In the genomic region with DNA sequence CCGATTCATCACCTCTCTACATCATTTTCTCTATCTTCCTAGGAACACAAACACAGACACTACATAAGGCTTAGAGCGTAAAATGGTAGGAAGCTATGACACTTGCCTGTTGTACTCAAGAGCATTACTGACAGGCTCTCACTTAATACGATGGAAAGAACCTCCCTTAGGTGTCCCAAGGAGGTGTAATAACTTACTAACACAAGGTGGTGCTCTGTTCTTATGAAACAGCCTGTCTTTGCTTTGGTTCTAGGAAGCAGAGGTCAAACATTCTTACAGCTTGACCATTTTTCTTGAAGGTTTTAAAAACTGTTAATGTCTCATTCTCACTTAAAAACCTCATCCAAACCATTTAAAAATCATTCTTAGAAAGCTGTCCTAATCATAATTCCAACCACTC, we compare ENCODE assay signal across 8 cellular contexts.
DNase-seq lines count a peak whose midpoint lies in the region; ATAC-seq and TF ChIP-seq lines count a peak whose summit lies in the region.

No MANE protein-coding gene starts in this region.

- no peak overlapping the region for H3K9ac ChIP-seq in liver (ENCODE audit: low read depth in 1 of 2, low read length in 2 of 2)

- H3K27ac ChIP-seq in A673 (ENCODE audit: low read depth, low read length, poor library complexity, severe bottlenecking) (no peak overlapping the region), liver (ENCODE audit: low read depth in 1 of 2, low read length in 2 of 2) (no peak overlapping the region)
- no peak overlapping the region for H3K27ac ChIP-seq in CD8-positive, alpha-beta T cell (ENCODE audit: low read depth, low read length)

- peak; percentile 95 for ATAC-seq in GM18502 (IDR thresholded peaks at IDR 0.05; ENCODE audit: poor library complexity, unreplicated experiment)
- peak; percentile 83 for ATAC-seq in HG02870 (IDR thresholded peaks at IDR 0.05; ENCODE audit: unreplicated experiment)
- no peak for ATAC-seq in CD8-positive, alpha-beta T cell

- H3K4me3 Mint-ChIP-seq in CD8-positive, alpha-beta T cell = no peak overlapping the region

- peak; percentile 49 for TF ChIP-seq CTCF in A673 (conservative IDR thresholded peaks at IDR 0.05; ENCODE audit: low read depth, low read length)
- peak; percentile 49 for TF ChIP-seq CTCF in liver (IDR thresholded peaks at IDR 0.05; ENCODE audit: low read depth, low read length, missing input control)
- no peak for TF ChIP-seq CTCF in CD8-positive, alpha-beta T cell (IDR thresholded peaks at IDR 0.05)

- intact Hi-C loops in A673 (cut with micrococcal nuclease; ENCODE audit: unreplicated experiment) = loop anchor here (2.0 to 10.0 kb wide), 5 partner anchors 73 to 568 kb away; a partner anchor contains a TSS
- intact Hi-C loops in CD8-positive, alpha-beta T cell (cut with DNase I, micrococcal nuclease) = no loop called here

- H3K9me3 ChIP-seq in A673 (ENCODE audit: low read depth, low read length, poor library complexity, severe bottlenecking) = no peaks in the 10 kb centered on the region
- no peaks in the 10 kb centered on the region for H3K9me3 ChIP-seq in liver (ENCODE audit: control insufficient read depth in 4 of 4, low read length in 3 of 4)
- H3K9me3 ChIP-seq in CD8-positive, alpha-beta T cell (ENCODE audit: low read length) = no peaks in the 10 kb centered on the region

- H3K4me1 ChIP-seq in A673 (ENCODE audit: insufficient read depth, low read length, poor library complexity, severe bottlenecking) (peaks cover 19% of the 10 kb centered on the region), liver (ENCODE audit: control insufficient read depth in 4 of 4, insufficient read depth in 4 of 4, low read length in 3 of 4) (no peaks in the 10 kb centered on the region)
- no peaks in the 10 kb centered on the region for H3K4me1 ChIP-seq in CD8-positive, alpha-beta T cell (ENCODE audit: insufficient read depth, low read length)

- BruUV-seq in A673 (replicated peaks; lab: Mats Ljungman, UMichigan) = no TSS peak

- H3K4me3 ChIP-seq in A673 (ENCODE audit: low read depth, low read length, poor library complexity, severe bottlenecking) = no peak overlapping the region
- no peak overlapping the region for H3K4me3 ChIP-seq in liver (ENCODE audit: low read depth in 1 of 3, low read length in 3 of 3)
- no peak overlapping the region for H3K4me3 ChIP-seq in CD8-positive, alpha-beta T cell (ENCODE audit: low read depth, low read length)

- CTCF ChIA-PET in A673 (lab: Charles Lee) = interaction anchor here (0.7 to 1.8 kb wide), 2 partner anchors 339 to 564 kb away, joined by 3 to 4 read pairs; no protein-coding TSS in a partner anchor
- CTCF ChIA-PET in CD8-positive, alpha-beta T cell (lab: Charles Lee) = no interaction called here

- peaks cover 5% of the 10 kb centered on the region for H3K9me3 Mint-ChIP-seq in CD8-positive, alpha-beta T cell

- peak; percentile 86 to 91 for TF ChIP-seq RAD21 in liver (IDR thresholded peaks at IDR 0.05)

- H3K36me3 ChIP-seq in A673 (ENCODE audit: insufficient read depth, low read length, poor library complexity, severe bottlenecking) (no peaks in the 10 kb centered on the region), liver (ENCODE audit: control insufficient read depth in 4 of 4, insufficient read depth in 3 of 4, low read depth in 1 of 4, low read length in 3 of 4) (no peaks in the 10 kb centered on the region)
- H3K36me3 ChIP-seq in CD8-positive, alpha-beta T cell (ENCODE audit: insufficient read depth, low read length) = no peaks in the 10 kb centered on the region

- no peak overlapping the region for H3K27ac Mint-ChIP-seq in CD8-positive, alpha-beta T cell

- POLR2A ChIA-PET in A673 (lab: Charles Lee; ENCODE audit: low non-redundant PET) = no interaction called here
- POLR2A ChIA-PET in CD8-positive, alpha-beta T cell (lab: Charles Lee) = no interaction called here

- H3K4me1 Mint-ChIP-seq in CD8-positive, alpha-beta T cell (ENCODE audit: low read depth) = no peaks in the 10 kb centered on the region

- DNase-seq in A673 (ENCODE audit: low spot score) = peak; percentile 62
- DNase-seq in NCI-H2029 (lab: John Stamatoyannopoulos, UW) = peak; percentile 16
- peak; percentile 41 for DNase-seq in brain pericyte (ENCODE audit: low read depth, low spot score)
- no peak for DNase-seq in activated effector memory CD4-positive, alpha-beta T cell treated with anti-CD3 and anti-CD28 coated beads, Interleukin-2, amount 50 U/mL, for 16 hours
- DNase-seq in CD8-positive, alpha-beta T cell = no peak

- H3K27me3 ChIP-seq in A673 (replicated peaks; ENCODE audit: insufficient read depth, low read depth, low read length, poor library complexity) = no peaks in the 10 kb centered on the region
- peaks cover 0 to 2% (median 0%) of the 10 kb centered on the region in 4 donors for H3K27me3 ChIP-seq in liver (ENCODE audit: control insufficient read depth in 4 of 4, insufficient read depth in 4 of 4, low read length in 3 of 4)
- H3K27me3 ChIP-seq in CD8-positive, alpha-beta T cell (ENCODE audit: insufficient read depth, low read length) = no peaks in the 10 kb centered on the region

- WGBS in liver = 54% methylated on average over 3 of the region's 3 CpGs

- H3K36me3 Mint-ChIP-seq in CD8-positive, alpha-beta T cell = no peaks in the 10 kb centered on the region

- H3K27me3 Mint-ChIP-seq in CD8-positive, alpha-beta T cell (ENCODE audit: low read depth) = no peaks in the 10 kb centered on the region

TF ChIP-seq in liver, 16 proteins besides CTCF, POLR2A, EP300 and RAD21:
- no peak for TF ChIP-seq GABPA (IDR thresholded peaks at IDR 0.05 in 1 of 2, conservative IDR thresholded peaks at IDR 0.05 in 1 of 2)
- TF ChIP-seq, protein P1, sequence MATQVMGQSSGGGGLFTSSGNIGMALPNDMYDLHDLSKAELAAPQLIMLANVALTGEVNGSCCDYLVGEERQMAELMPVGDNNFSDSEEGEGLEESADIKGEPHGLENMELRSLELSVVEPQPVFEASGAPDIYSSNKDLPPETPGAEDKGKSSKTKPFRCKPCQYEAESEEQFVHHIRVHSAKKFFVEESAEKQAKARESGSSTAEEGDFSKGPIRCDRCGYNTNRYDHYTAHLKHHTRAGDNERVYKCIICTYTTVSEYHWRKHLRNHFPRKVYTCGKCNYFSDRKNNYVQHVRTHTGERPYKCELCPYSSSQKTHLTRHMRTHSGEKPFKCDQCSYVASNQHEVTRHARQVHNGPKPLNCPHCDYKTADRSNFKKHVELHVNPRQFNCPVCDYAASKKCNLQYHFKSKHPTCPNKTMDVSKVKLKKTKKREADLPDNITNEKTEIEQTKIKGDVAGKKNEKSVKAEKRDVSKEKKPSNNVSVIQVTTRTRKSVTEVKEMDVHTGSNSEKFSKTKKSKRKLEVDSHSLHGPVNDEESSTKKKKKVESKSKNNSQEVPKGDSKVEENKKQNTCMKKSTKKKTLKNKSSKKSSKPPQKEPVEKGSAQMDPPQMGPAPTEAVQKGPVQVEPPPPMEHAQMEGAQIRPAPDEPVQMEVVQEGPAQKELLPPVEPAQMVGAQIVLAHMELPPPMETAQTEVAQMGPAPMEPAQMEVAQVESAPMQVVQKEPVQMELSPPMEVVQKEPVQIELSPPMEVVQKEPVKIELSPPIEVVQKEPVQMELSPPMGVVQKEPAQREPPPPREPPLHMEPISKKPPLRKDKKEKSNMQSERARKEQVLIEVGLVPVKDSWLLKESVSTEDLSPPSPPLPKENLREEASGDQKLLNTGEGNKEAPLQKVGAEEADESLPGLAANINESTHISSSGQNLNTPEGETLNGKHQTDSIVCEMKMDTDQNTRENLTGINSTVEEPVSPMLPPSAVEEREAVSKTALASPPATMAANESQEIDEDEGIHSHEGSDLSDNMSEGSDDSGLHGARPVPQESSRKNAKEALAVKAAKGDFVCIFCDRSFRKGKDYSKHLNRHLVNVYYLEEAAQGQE (IDR thresholded peaks at IDR 0.05) = no peak
- TF ChIP-seq, protein P2, sequence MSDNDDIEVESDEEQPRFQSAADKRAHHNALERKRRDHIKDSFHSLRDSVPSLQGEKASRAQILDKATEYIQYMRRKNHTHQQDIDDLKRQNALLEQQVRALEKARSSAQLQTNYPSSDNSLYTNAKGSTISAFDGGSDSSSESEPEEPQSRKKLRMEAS (IDR thresholded peaks at IDR 0.05) = no peak
- no peak for TF ChIP-seq HNF4G (IDR thresholded peaks at IDR 0.05)
- no peak for TF ChIP-seq FOXA1 (IDR thresholded peaks at IDR 0.05)
- TF ChIP-seq EGR1 (IDR thresholded peaks at IDR 0.05; ENCODE audit: low read depth in 2 of 2) = no peak
- peak in 1 of 2 donors; percentile 30 for TF ChIP-seq RXRA (IDR thresholded peaks at IDR 0.05)
- no peak for TF ChIP-seq FOXA2 (IDR thresholded peaks at IDR 0.05)
- TF ChIP-seq, protein P3, sequence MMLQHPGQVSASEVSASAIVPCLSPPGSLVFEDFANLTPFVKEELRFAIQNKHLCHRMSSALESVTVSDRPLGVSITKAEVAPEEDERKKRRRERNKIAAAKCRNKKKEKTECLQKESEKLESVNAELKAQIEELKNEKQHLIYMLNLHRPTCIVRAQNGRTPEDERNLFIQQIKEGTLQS (IDR thresholded peaks at IDR 0.05) = no peak
- no peak for TF ChIP-seq YY1 (IDR thresholded peaks at IDR 0.05)
- TF ChIP-seq NR2F2 (IDR thresholded peaks at IDR 0.05) = peak; percentile 37
- TF ChIP-seq JUND (IDR thresholded peaks at IDR 0.05) = no peak
- TF ChIP-seq, protein P4, sequence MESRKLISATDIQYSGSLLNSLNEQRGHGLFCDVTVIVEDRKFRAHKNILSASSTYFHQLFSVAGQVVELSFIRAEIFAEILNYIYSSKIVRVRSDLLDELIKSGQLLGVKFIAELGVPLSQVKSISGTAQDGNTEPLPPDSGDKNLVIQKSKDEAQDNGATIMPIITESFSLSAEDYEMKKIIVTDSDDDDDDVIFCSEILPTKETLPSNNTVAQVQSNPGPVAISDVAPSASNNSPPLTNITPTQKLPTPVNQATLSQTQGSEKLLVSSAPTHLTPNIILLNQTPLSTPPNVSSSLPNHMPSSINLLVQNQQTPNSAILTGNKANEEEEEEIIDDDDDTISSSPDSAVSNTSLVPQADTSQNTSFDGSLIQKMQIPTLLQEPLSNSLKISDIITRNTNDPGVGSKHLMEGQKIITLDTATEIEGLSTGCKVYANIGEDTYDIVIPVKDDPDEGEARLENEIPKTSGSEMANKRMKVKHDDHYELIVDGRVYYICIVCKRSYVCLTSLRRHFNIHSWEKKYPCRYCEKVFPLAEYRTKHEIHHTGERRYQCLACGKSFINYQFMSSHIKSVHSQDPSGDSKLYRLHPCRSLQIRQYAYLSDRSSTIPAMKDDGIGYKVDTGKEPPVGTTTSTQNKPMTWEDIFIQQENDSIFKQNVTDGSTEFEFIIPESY (IDR thresholded peaks at IDR 0.05) = no peak
- no peak for TF ChIP-seq TAF1 (conservative IDR thresholded peaks at IDR 0.05)
- TF ChIP-seq SP1 (IDR thresholded peaks at IDR 0.05) = no peak
- peak in 1 of 2 donors; percentile 26 for TF ChIP-seq HNF4A (conservative IDR thresholded peaks at IDR 0.05)
TF ChIP-seq in liver: peak in this region for 3.

Comparison
In these comparisons a context has a peak if more than half of its experiments do, and no peak if none do; other contexts are left out.
1. DNase-seq: peak in A673 (single experiment), NCI-H2029 (single experiment) and brain pericyte (single experiment); none in activated effector memory CD4-positive, alpha-beta T cell treated with anti-CD3 and anti-CD28 coated beads, Interleukin-2, amount 50 U/mL, for 16 hours (single experiment) and CD8-positive, alpha-beta T cell (0 of 7).